Comparison of ENCODE assay signal across 16 cellular contexts in the genomic region with DNA sequence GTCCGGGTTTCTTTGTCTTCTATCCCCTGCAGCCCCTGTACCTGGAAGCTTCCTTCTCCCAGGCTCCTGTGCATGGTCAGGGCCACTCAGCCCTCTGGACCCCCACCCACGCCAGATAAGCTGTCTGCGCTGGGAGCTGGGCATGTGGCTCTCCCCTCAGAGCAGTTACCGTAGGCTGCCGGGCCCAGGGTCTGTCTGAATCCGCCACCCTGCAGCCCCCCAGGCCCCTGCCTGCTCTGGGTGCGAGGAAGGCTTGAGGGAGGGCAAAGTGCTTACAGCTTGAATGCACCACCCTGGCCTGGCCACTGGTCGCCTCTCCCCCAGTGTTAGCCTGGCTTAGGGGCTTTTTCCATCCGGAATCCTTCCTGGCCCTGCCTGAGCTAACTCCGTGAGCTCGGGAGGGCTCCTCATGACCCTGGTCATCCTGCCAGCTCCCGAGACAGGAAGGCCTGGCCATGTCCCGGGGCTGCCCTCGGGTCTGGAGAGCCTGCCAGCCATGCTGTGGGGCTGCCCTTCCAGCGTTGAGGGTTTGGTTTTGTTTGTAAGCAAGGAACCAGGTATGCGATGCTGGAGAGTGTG. TPM values are rescaled to one million over a fixed set of nuclear protein-coding genes. Genes with fewer than 3 reads are reported as not detected.
A peak's percentile ranks its signal among the peaks of the same experiment; 100 is the strongest.
DNase-seq lines count a peak whose midpoint lies in the region; ATAC-seq, FAIRE-seq and TF ChIP-seq lines count a peak whose summit lies in the region.
"Had no signal": no experiment of that assay in that cellular context is flagged by ENCODE, and none has a peak within 500 bp of the region (broad histone marks: within the 10 kb centered on the region; RNA-seq: fewer than 3 reads in every experiment).

No MANE protein-coding gene starts in this region.

- BruUV-seq in OCI-LY7 (replicated peaks; lab: Mats Ljungman, UMichigan) (no TSS peak), HepG2 (replicated peaks; lab: Mats Ljungman, UMichigan) (no TSS peak)

- H3K9me3 ChIP-seq in A549 (no peaks in the 10 kb centered on the region), osteoblast (ENCODE audit: low read depth, low read length) (no peaks in the 10 kb centered on the region), OCI-LY7 (ENCODE audit: low read length) (no peaks in the 10 kb centered on the region), HepG2 (ENCODE audit: low read length) (no peaks in the 10 kb centered on the region)
- H3K9me3 ChIP-seq in CD4-positive, alpha-beta T cell (ENCODE audit: control insufficient read depth, low read length): no peaks in the 10 kb centered on the region
- H3K9me3 ChIP-seq: Peyer's patch had no signal

- H3K36me3 Mint-ChIP-seq in CD4-positive, alpha-beta T cell (ENCODE audit: low read depth): peaks cover 42% of the 10 kb centered on the region
- peaks cover 41% of the 10 kb centered on the region for H3K36me3 Mint-ChIP-seq in dendritic cell treated with granulocyte-macrophage colony-stimulating factor and Interleukin-4, amounts not matched to agents 40 ng/mL and 50 ng/mL, for 4 days (ENCODE audit: low read depth)

- ATAC-seq in A549 (peak; percentile 2 to 13; a peak in 3 of 6 replicates), GM18505 (IDR thresholded peaks at IDR 0.05; ENCODE audit: unreplicated experiment) (no peak), HepG2 (no peak)
- ATAC-seq in CD4-positive, alpha-beta T cell (ENCODE audit: poor library complexity): no peak

- H3K27me3 ChIP-seq in CD4-positive, alpha-beta T cell (ENCODE audit: control insufficient read depth, insufficient read depth, low read length): no peaks in the 10 kb centered on the region
- H3K27me3 ChIP-seq in osteoblast (ENCODE audit: insufficient read depth, low read length) (no peaks in the 10 kb centered on the region), HepG2 (ENCODE audit: control insufficient read depth in 1 of 2, insufficient read depth in 2 of 2, low read length in 2 of 2) (no peaks in the 10 kb centered on the region)
- H3K27me3 ChIP-seq: Peyer's patch had no signal

- H4K20me1 ChIP-seq in osteoblast (ENCODE audit: insufficient read depth, low read length): peaks cover 20% of the 10 kb centered on the region
- no peaks in the 10 kb centered on the region for H4K20me1 ChIP-seq in OCI-LY7 (ENCODE audit: insufficient read depth, low read length)
- peaks cover 9% of the 10 kb centered on the region; the same call in 1 of the 2 replicates for H4K20me1 ChIP-seq in HepG2 (ENCODE audit: insufficient read depth, low read length)

- CTCF ChIA-PET in A549 (lab: Yijun Ruan, JAX): interaction anchor here (0.6 to 2.6 kb wide), 5 partner anchors 9 to 274 kb away, joined by 3 to 17 read pairs (median 4); partner anchors contain the start of gene RRM2
- CTCF ChIA-PET in CD4-positive, alpha-beta T cell (lab: Charles Lee): interaction anchor here (0.9 kb wide), 1 partner anchor 11 kb away, joined by 3 read pairs; no protein-coding TSS in a partner anchor
- CTCF ChIA-PET in OCI-LY7 (lab: Charles Lee; ENCODE audit: unreplicated experiment): no interaction called here
- CTCF ChIA-PET in HepG2 (lab: Yijun Ruan, JAX; ENCODE audit: low intra/inter-chr PET ratio, low total read pairs): no interaction called here

- no peak for FAIRE-seq in A549 (lab: Jason Lieb, UNC)
- FAIRE-seq in HepG2 (lab: Jason Lieb, UNC): no peak
- FAIRE-seq: GM18507 had no signal

- H3K9ac ChIP-seq in HepG2 (ENCODE audit: insufficient read depth, low read depth, low read length): no peak overlapping the region

- DNase-seq in A549 (ENCODE audit: low read depth in 1 of 2, low spot score in 1 of 2): no peak
- DNase-seq in CD4-positive, alpha-beta T cell: no peak
- peak; percentile 61 for DNase-seq in osteoblast (ENCODE audit: insufficient read length, low spot score, missing footprints)
- DNase-seq in NOMO-1 treated with DMSO at 0.1 percent for 48 hours (lab: John Stamatoyannopoulos, UW; ENCODE audit: unreplicated experiment): no peak
- no peak for DNase-seq in OCI-LY7 (ENCODE audit: low spot score)
- DNase-seq in HepG2 (ENCODE audit: low spot score): no peak
- DNase-seq: H9, Kasumi-1, NCI-H187 treated with DMSO at 0.1 percent for 48 hours, NCI-H446, NCI-H748 treated with DMSO at 0.1 percent for 48 hours, Peyer's patch, SHP77 treated with DMSO at 0.1 percent for 48 hours had no signal

- POLR2A ChIA-PET in A549 (lab: Yijun Ruan, JAX): no interaction called here
- POLR2A ChIA-PET in CD4-positive, alpha-beta T cell (lab: Charles Lee): no interaction called here
- POLR2A ChIA-PET in OCI-LY7 (lab: Charles Lee): no interaction called here
- POLR2A ChIA-PET in HepG2 (lab: Yijun Ruan, JAX): no interaction called here

- H3K4me1 ChIP-seq in A549: peaks cover 43% of the 10 kb centered on the region
- H3K4me1 ChIP-seq in osteoblast (ENCODE audit: insufficient read depth, low read length): peaks cover 5% of the 10 kb centered on the region
- peaks cover 8% of the 10 kb centered on the region for H3K4me1 ChIP-seq in OCI-LY7 (ENCODE audit: insufficient read depth, low read length, poor library complexity, severe bottlenecking)
- H3K4me1 ChIP-seq in HepG2 (ENCODE audit: insufficient read depth, low read length): peaks cover 41% of the 10 kb centered on the region

- H3K4me3 Mint-ChIP-seq in CD4-positive, alpha-beta T cell: no peak overlapping the region
- no peak overlapping the region for H3K4me3 Mint-ChIP-seq in dendritic cell treated with granulocyte-macrophage colony-stimulating factor and Interleukin-4, amounts not matched to agents 40 ng/mL and 50 ng/mL, for 4 days
- H3K4me3 Mint-ChIP-seq: H9 had no signal

- peak overlapping the region; percentile 6 to 45; a peak in 2 of 6 replicates for H3K27ac ChIP-seq in A549
- H3K27ac ChIP-seq in CD4-positive, alpha-beta T cell (ENCODE audit: low read depth, low read length): no peak overlapping the region
- no peak overlapping the region for H3K27ac ChIP-seq in osteoblast (ENCODE audit: low read depth, low read length)
- H3K27ac ChIP-seq in OCI-LY7 (ENCODE audit: low read depth, low read length, poor library complexity, severe bottlenecking): no peak overlapping the region
- H3K27ac ChIP-seq in HepG2 (ENCODE audit: extremely low read length, insufficient read depth, low read length): no peak overlapping the region

- in situ Hi-C loops in HepG2 (cut with HindIII; ENCODE audit: extremely low pct_ligation_motif_present, low pct_unique_long_range_greater_than_20kb): no loop called here

- H2AFZ ChIP-seq in osteoblast (ENCODE audit: low read length) (no peak overlapping the region), OCI-LY7 (ENCODE audit: low read length) (no peak overlapping the region), HepG2 (ENCODE audit: low read length) (no peak overlapping the region)

- H3K4me1 Mint-ChIP-seq in CD4-positive, alpha-beta T cell (ENCODE audit: low read depth): peaks cover 58% of the 10 kb centered on the region
- peaks cover 91% of the 10 kb centered on the region for H3K4me1 Mint-ChIP-seq in dendritic cell treated with granulocyte-macrophage colony-stimulating factor and Interleukin-4, amounts not matched to agents 40 ng/mL and 50 ng/mL, for 4 days (ENCODE audit: low read depth)

- H3K79me2 ChIP-seq in osteoblast (ENCODE audit: insufficient read depth, low read length) (peaks cover 75% of the 10 kb centered on the region), OCI-LY7 (ENCODE audit: insufficient read depth, low read depth, low read length) (no peaks in the 10 kb centered on the region), HepG2 (ENCODE audit: insufficient read depth, low read length) (no peaks in the 10 kb centered on the region)

- no peak for TF ChIP-seq EP300 in A549 (IDR thresholded peaks at IDR 0.05)
- TF ChIP-seq EP300 in HepG2 (IDR thresholded peaks at IDR 0.05; ENCODE audit: low read depth in 2 of 2, low read length in 2 of 2): no peak
- no peak for TF ChIP-seq EP300 in HepG2 (CRISPR knock-in tag; IDR thresholded peaks at IDR 0.05; ENCODE audit: borderline replicate concordance)

- TF ChIP-seq CTCF in A549 (IDR thresholded peaks at IDR 0.05) (no peak), osteoblast (IDR thresholded peaks at IDR 0.05; ENCODE audit: extremely low read depth, low read depth, low read length) (no peak), OCI-LY7 (conservative IDR thresholded peaks at IDR 0.05; ENCODE audit: low read length) (no peak), HepG2 (CRISPR knock-in tag; IDR thresholded peaks at IDR 0.05) (no peak)
- no peak for TF ChIP-seq CTCF in CD4-positive, alpha-beta T cell (IDR thresholded peaks at IDR 0.05)

- no peaks in the 10 kb centered on the region for H3K9me2 ChIP-seq in OCI-LY7 (ENCODE audit: insufficient read depth, low read length)

- H3K27me3 Mint-ChIP-seq in CD4-positive, alpha-beta T cell: no peaks in the 10 kb centered on the region
- H3K27me3 Mint-ChIP-seq in dendritic cell treated with granulocyte-macrophage colony-stimulating factor and Interleukin-4, amounts not matched to agents 40 ng/mL and 50 ng/mL, for 4 days: no peaks in the 10 kb centered on the region

- H3K4me2 ChIP-seq in A549: no peak overlapping the region
- no peak overlapping the region for H3K4me2 ChIP-seq in osteoblast (ENCODE audit: insufficient read depth, low read length)
- no peak overlapping the region for H3K4me2 ChIP-seq in OCI-LY7 (ENCODE audit: low read length)
- H3K4me2 ChIP-seq in HepG2 (ENCODE audit: low read depth, low read length): no peak overlapping the region

- H3K4me3 ChIP-seq in A549 (no peak overlapping the region), osteoblast (ENCODE audit: insufficient read depth, low read length) (no peak overlapping the region), OCI-LY7 (ENCODE audit: low read depth, low read length, poor library complexity, severe bottlenecking) (no peak overlapping the region), HepG2 (replicated peaks in 1 of 3; ENCODE audit: insufficient read depth in 1 of 3, low read depth in 2 of 3, low read length in 3 of 3) (no peak overlapping the region)
- H3K4me3 ChIP-seq: Peyer's patch had no signal

- H3K36me3 ChIP-seq in osteoblast (ENCODE audit: insufficient read depth, low read length): no peaks in the 10 kb centered on the region
- no peaks in the 10 kb centered on the region for H3K36me3 ChIP-seq in OCI-LY7 (ENCODE audit: insufficient read depth, low read length)
- H3K36me3 ChIP-seq in HepG2 (replicated peaks in 1 of 2; ENCODE audit: control insufficient read depth in 1 of 2, insufficient read depth in 2 of 2, low read length in 2 of 2): peaks cover 4 to 6% of the 10 kb centered on the region in 2 experiments; a peak in 2 of 5 replicates
- H3K36me3 ChIP-seq: Peyer's patch had no signal

- no peaks in the 10 kb centered on the region for H3K9me3 Mint-ChIP-seq in CD4-positive, alpha-beta T cell
- no peaks in the 10 kb centered on the region for H3K9me3 Mint-ChIP-seq in dendritic cell treated with granulocyte-macrophage colony-stimulating factor and Interleukin-4, amounts not matched to agents 40 ng/mL and 50 ng/mL, for 4 days

- no peak for TF ChIP-seq POLR2A in A549 (IDR thresholded peaks at IDR 0.05; ENCODE audit: low read length)
- TF ChIP-seq POLR2A in GM18505 (IDR thresholded peaks at IDR 0.05; ENCODE audit: borderline replicate concordance, extremely low read depth, insufficient read depth, insufficient read length): no peak
- no peak for TF ChIP-seq POLR2A in HepG2 (IDR thresholded peaks at IDR 0.05; ENCODE audit: insufficient read depth in 1 of 2, low read depth in 2 of 2, low read length in 2 of 2)

- 90% methylated on average over 16 of the region's 16 CpGs for WGBS in A549 (ENCODE audit: missing lambda C conversion rate)
- 93% methylated on average over 15 of the region's 16 CpGs for WGBS in HepG2 (ENCODE audit: low lambda C conversion rate)

- TF ChIP-seq RAD21 in A549 (conservative IDR thresholded peaks at IDR 0.05 in 1 of 2, IDR thresholded peaks at IDR 0.05 in 1 of 2) (no peak), HepG2 (CRISPR knock-in tag; IDR thresholded peaks at IDR 0.05) (no peak)

- H3K27ac Mint-ChIP-seq in CD4-positive, alpha-beta T cell: peak overlapping the region; percentile 79
- H3K27ac Mint-ChIP-seq in dendritic cell treated with granulocyte-macrophage colony-stimulating factor and Interleukin-4, amounts not matched to agents 40 ng/mL and 50 ng/mL, for 4 days: peak overlapping the region; percentile 20

- intact Hi-C loops in CD4-positive, alpha-beta T cell (cut with DNase I, micrococcal nuclease): no loop called here
- intact Hi-C loops in dendritic cell treated with granulocyte-macrophage colony-stimulating factor and Interleukin-4, amounts not matched to agents 40 ng/mL and 50 ng/mL, for 4 days (cut with micrococcal nuclease): no loop called here
- intact Hi-C loops in OCI-LY7 (cut with micrococcal nuclease; ENCODE audit: unreplicated experiment): no loop called here
- intact Hi-C loops in HepG2 (cut with micrococcal nuclease; ENCODE audit: unreplicated experiment): no loop called here

RNA-seq across cellular contexts. Expression of gene ODC1, which starts 50.7 kb away (rescaled TPM):
- polyA plus RNA-seq in A549 (2011; rRNA removed) (198 and 265 TPM in 2 replicates), A549 (2017; fragmentation: RNase III; extraction: RNeasy Plus Mini Kit Qiagen cat#74134 plus additional on column Dnase treatment) (56.3 to 89.5 TPM (median 57.8 TPM) in 3 replicates), HepG2 (2011; rRNA removed) (105 and 142 TPM in 2 replicates)
- 147 and 159 TPM in 2 replicates for polyA plus RNA-seq in A549 (2012; cell fraction: cytosol; rRNA removed)
- polyA plus RNA-seq in A549 (2012; cell fraction: nucleus; rRNA removed): 84.5 and 165 TPM in 2 replicates
- 110 and 113 TPM in 2 replicates for polyA minus RNA-seq in A549 (2011; rRNA and poly(A)+ RNA removed)
- 100 to 1,000 TPM; 162 to 164 TPM for total RNA-seq in CD4-positive, alpha-beta T cell
- total RNA-seq in osteoblast (106 and 109 TPM in 2 replicates), OCI-LY7 (2022) (221 and 256 TPM in 2 replicates), HepG2 (2016; rRNA removed; fragmentation: Illumina TruSeq; extraction: Trizol) (371 and 422 TPM in 2 replicates)
- total RNA-seq in OCI-LY7 (2014; rRNA removed; shearing (Covaris generic)): 273 and 306 TPM in 2 replicates
- 747 and 845 TPM in 2 replicates for total RNA-seq in HepG2 (2016; cell fraction: cytosol; rRNA removed; fragmentation: Illumina TruSeq; extraction: Trizol; ENCODE audit: low read depth)
- total RNA-seq in HepG2 (2016; cell fraction: insoluble cytoplasmic fraction; rRNA removed; fragmentation: Illumina TruSeq; extraction: Trizol): 382 and 405 TPM in 2 replicates
- total RNA-seq in HepG2 (2016; cell fraction: membrane; rRNA removed; fragmentation: Illumina TruSeq; extraction: Trizol): 1,179 and 1,380 TPM in 2 replicates
- total RNA-seq in HepG2 (2016; cell fraction: nucleus; rRNA removed; fragmentation: Illumina TruSeq; extraction: Trizol): 154 and 170 TPM in 2 replicates
- polyA plus RNA-seq in HepG2 (2011; cell fraction: cytosol; rRNA removed): 93.6 and 131 TPM in 2 replicates
- 44.5 and 56.5 TPM in 2 replicates for polyA plus RNA-seq in HepG2 (2011; cell fraction: nucleus; rRNA removed)
- polyA plus RNA-seq in HepG2 (2012): 108 and 109 TPM in 2 replicates
- polyA plus RNA-seq in HepG2 (2016; cell fraction: cytosol; fragmentation: Illumina TruSeq; extraction: Trizol; ENCODE audit: low read depth): 923 and 940 TPM in 2 replicates
- polyA plus RNA-seq in HepG2 (2016; cell fraction: insoluble cytoplasmic fraction; fragmentation: Illumina TruSeq; extraction: Trizol; ENCODE audit: low read depth): 367 and 392 TPM in 2 replicates
- 1,008 and 1,080 TPM in 2 replicates for polyA plus RNA-seq in HepG2 (2016; cell fraction: membrane; fragmentation: Illumina TruSeq; extraction: Trizol; ENCODE audit: low read depth)
- 235 and 237 TPM in 2 replicates for polyA plus RNA-seq in HepG2 (2016; cell fraction: nucleus; fragmentation: Illumina TruSeq; extraction: Trizol; ENCODE audit: insufficient read depth, low read depth)
- polyA minus RNA-seq in HepG2 (2011; rRNA and poly(A)+ RNA removed; ENCODE audit: low replicate concordance): 64.0 and 223 TPM in 2 replicates
- 53.3 and 58.5 TPM in 2 replicates for polyA minus RNA-seq in HepG2 (2011; cell fraction: cytosol; rRNA and poly(A)+ RNA removed)
- polyA minus RNA-seq in HepG2 (2011; cell fraction: nucleus; rRNA and poly(A)+ RNA removed): 32.7 and 35.2 TPM in 2 replicates

Comparison
In these comparisons a context has a peak if more than half of its experiments do, and no peak if none do; other contexts are left out.
1. ATAC-seq: peak in A549 (2 of 2); none in CD4-positive, alpha-beta T cell (single experiment), GM18505 (single experiment) and HepG2 (single experiment).
2. H3K27ac ChIP-seq: peak in A549 (2 of 2); none in CD4-positive, alpha-beta T cell (single experiment), osteoblast (single experiment), OCI-LY7 (single experiment) and HepG2 (single experiment).
3. CTCF ChIA-PET loops: an anchor here in A549 (0.6 to 2.6 kb wide) and CD4-positive, alpha-beta T cell (0.9 kb wide); none called in OCI-LY7 and HepG2.